1 cellular context compared by ENCODE assay signal in the genomic region with DNA sequence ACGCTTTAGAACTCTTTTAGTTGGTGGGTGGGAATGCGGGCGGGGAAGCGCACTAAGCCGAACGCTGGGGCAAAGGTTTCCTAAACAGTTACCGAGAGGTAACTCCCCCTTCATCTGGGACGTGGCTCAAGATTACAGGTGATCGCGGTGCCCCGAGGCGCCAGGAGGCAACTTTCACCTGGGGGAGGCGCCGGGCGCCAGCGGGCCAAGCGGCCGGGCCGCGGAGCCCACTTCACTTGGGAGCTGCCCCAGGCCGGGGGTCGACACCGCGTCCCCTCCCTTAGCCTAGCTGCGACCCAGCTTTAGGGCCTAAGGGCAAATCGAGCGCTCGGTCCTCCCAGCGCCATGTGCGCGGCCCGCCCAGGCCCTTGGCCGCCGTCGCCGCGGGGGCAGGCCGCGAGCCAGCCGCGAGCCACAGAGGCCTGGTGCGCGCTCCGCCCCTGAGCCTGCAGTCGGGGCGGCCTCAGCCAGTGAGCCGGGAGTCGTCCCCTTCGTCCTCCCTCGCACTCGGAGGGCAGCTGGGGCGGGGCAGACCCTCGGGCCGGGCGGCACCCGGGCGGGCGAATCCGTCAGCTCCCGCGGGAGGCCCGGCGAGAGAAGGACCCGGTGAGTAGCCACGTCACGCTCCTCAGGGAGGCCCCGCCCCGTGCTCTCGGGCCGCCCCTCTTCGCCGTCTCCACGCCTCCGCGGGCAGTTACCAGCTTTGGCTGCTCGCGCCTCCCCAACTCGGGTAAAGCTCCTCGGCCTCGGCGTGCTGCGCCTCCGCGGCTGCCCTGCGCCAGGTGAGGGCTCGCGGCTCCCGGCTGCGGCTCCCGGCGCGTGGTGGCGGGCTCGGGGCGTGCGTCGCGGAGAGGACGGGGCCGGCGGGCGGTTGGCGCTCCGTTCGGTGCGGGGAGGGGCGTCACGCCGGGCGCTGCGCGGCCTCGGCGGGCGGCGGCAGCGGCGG.
TF ChIP-seq lines count a peak whose summit lies in the region.

LARP1B (plus strand) TSS at position 693 of the 946 bp plus-strand sequence. CDS start 13,640 bp downstream, outside the sequence.

TF ChIP-seq in liver, 16 proteins besides CTCF, POLR2A, EP300 and RAD21 (continued from another document):
- no peak for TF ChIP-seq FOXA2 (IDR thresholded peaks at IDR 0.05)
